In the genomic region with DNA sequence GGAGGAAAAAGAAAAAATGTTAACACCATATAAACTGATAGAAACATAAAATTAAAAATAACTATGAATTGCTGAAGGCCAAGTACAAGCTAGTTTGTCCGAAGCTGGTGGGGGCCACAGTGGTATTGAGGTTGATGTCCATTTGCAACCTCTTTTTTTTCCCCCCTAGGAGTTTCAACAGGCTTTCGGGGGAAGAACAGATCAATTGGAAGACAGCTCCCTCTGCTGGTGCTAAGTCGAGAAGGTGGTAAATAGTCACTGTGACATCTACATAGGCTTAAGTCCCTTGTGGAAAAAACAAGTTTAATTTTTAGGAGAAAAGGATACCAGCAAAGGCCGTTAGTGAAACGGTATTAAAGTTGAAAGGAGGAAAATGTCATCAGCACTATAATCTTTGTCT, we compare ENCODE assay signal across 8 cellular contexts.
DNase-seq lines count a peak whose midpoint lies in the region; ATAC-seq and TF ChIP-seq lines count a peak whose summit lies in the region.

No MANE protein-coding gene starts in this region.

- H3K4me3 ChIP-seq in Caco-2 (ENCODE audit: low read depth, low read length) (no peak overlapping the region), transverse colon (no peak overlapping the region), lower leg skin (ENCODE audit: low read depth, poor library complexity, severe bottlenecking) (no peak overlapping the region)

- BruUV-seq in Caco-2 (replicated peaks; lab: Mats Ljungman, UMichigan) = no TSS peak

- in situ Hi-C loops in transverse colon (cut with MboI; ENCODE audit: low pct_ligation_motif_present in 1 of 4, low pct_unique_long_range_greater_than_20kb in 1 of 4, low sequenced_read_pairs in 3 of 4) = no loop called here

- WGBS in transverse colon (ENCODE audit: low coverage in 1 of 2), 2 donors = 16 to 20% methylated on average over 5 of the region's 5 CpGs
- WGBS in lower leg skin, 2 donors = 10 to 19% methylated on average over 5 of the region's 5 CpGs

- no peaks in the 10 kb centered on the region for H3K4me1 ChIP-seq in Caco-2
- no peaks in the 10 kb centered on the region for H3K4me1 ChIP-seq in transverse colon

- no peak overlapping the region for H3K4me3 Mint-ChIP-seq in Caco-2 (ENCODE audit: unreplicated experiment)

- no peaks in the 10 kb centered on the region for H3K9me3 ChIP-seq in Caco-2
- H3K9me3 ChIP-seq in transverse colon = no peaks in the 10 kb centered on the region

- no peak overlapping the region for H3K27ac ChIP-seq in transverse colon

- no peaks in the 10 kb centered on the region for H3K36me3 ChIP-seq in Caco-2 (ENCODE audit: control insufficient read depth, insufficient read depth, low read length)
- H3K36me3 ChIP-seq in transverse colon = no peaks in the 10 kb centered on the region

- no peaks in the 10 kb centered on the region for H3K9me3 Mint-ChIP-seq in Caco-2 (ENCODE audit: unreplicated experiment)

- no peaks in the 10 kb centered on the region for H3K27me3 Mint-ChIP-seq in Caco-2 (ENCODE audit: insufficient read depth, unreplicated experiment)

- H3K27me3 ChIP-seq in Caco-2 (replicated peaks; ENCODE audit: control insufficient read depth, insufficient read depth, low read length) (no peaks in the 10 kb centered on the region), transverse colon (no peaks in the 10 kb centered on the region)

- no peaks in the 10 kb centered on the region for H3K36me3 Mint-ChIP-seq in Caco-2 (ENCODE audit: insufficient read depth, unreplicated experiment)

- POLR2A ChIA-PET in Caco-2 (lab: Charles Lee) = no interaction called here

- CTCF ChIA-PET in Caco-2 (lab: Charles Lee) = no interaction called here

- peak; percentile 56 for ATAC-seq in GM19463 (IDR thresholded peaks at IDR 0.05; ENCODE audit: unreplicated experiment)

- H3K27ac Mint-ChIP-seq in Caco-2 (ENCODE audit: unreplicated experiment) = no peak overlapping the region

- H3K4me1 Mint-ChIP-seq in Caco-2 (ENCODE audit: low read depth, unreplicated experiment) = no peaks in the 10 kb centered on the region

- intact Hi-C loops in Caco-2 (cut with micrococcal nuclease; ENCODE audit: unreplicated experiment) = loop anchor here (1.0 to 5.0 kb wide), 3 partner anchors 47 to 454 kb away; no protein-coding TSS in a partner anchor
- intact Hi-C loops in transverse colon (cut with DNase I; ENCODE audit: low total_unique reads) = no loop called here
- intact Hi-C loops in lower leg skin (cut with DNase I; ENCODE audit: low total_unique reads) = no loop called here

- no peak for TF ChIP-seq POLR2A in transverse colon (IDR thresholded peaks at IDR 0.05)
- TF ChIP-seq POLR2A in lower leg skin (IDR thresholded peaks at IDR 0.05) = no peak

- TF ChIP-seq CTCF in Caco-2 (IDR thresholded peaks at IDR 0.05; ENCODE audit: insufficient read depth in 1 of 2, low read depth in 1 of 2, low read length in 1 of 2, severe bottlenecking in 1 of 2, unreplicated experiment in 1 of 2) (peak; percentile 39 to 48), transverse colon (IDR thresholded peaks at IDR 0.05) (peak; percentile 9 to 50 (median 26)), lower leg skin (IDR thresholded peaks at IDR 0.05) (no peak)

- DNase-seq in Caco-2 = peak in 1 of 2 experiments; percentile 14
- peak; percentile 5 for DNase-seq in NCI-H446 treated with DMSO at 0.1 percent for 48 hours (lab: John Stamatoyannopoulos, UW)
- peak; percentile 7 for DNase-seq in activated T-cell treated with anti-CD3 and anti-CD28 coated beads for 4 hours
- DNase-seq in iPS-NIHi7 (ENCODE audit: extremely low spot score) = peak; percentile 14
- peak; percentile 27 for DNase-seq in transverse colon
- no peak for DNase-seq in lower leg skin (ENCODE audit: low spot score in 2 of 2)
- no peak for DNase-seq in GOT3 (lab: John Stamatoyannopoulos, UW)

- TF ChIP-seq EP300 in transverse colon (IDR thresholded peaks at IDR 0.05; ENCODE audit: low read depth) = no peak

Comparison
In these comparisons a context has a peak if more than half of its experiments do, and no peak if none do; other contexts are left out.
1. DNase-seq: peak in NCI-H446 treated with DMSO at 0.1 percent for 48 hours (single experiment), activated T-cell treated with anti-CD3 and anti-CD28 coated beads for 4 hours (single experiment), iPS-NIHi7 (single experiment) and transverse colon (single experiment); none in lower leg skin (0 of 2) and GOT3 (single experiment).
2. CTCF ChIP-seq: peak in Caco-2 (2 of 2) and transverse colon (5 of 5); none in lower leg skin (0 of 3).